11 cellular contexts compared by ENCODE assay signal in the genomic region with DNA sequence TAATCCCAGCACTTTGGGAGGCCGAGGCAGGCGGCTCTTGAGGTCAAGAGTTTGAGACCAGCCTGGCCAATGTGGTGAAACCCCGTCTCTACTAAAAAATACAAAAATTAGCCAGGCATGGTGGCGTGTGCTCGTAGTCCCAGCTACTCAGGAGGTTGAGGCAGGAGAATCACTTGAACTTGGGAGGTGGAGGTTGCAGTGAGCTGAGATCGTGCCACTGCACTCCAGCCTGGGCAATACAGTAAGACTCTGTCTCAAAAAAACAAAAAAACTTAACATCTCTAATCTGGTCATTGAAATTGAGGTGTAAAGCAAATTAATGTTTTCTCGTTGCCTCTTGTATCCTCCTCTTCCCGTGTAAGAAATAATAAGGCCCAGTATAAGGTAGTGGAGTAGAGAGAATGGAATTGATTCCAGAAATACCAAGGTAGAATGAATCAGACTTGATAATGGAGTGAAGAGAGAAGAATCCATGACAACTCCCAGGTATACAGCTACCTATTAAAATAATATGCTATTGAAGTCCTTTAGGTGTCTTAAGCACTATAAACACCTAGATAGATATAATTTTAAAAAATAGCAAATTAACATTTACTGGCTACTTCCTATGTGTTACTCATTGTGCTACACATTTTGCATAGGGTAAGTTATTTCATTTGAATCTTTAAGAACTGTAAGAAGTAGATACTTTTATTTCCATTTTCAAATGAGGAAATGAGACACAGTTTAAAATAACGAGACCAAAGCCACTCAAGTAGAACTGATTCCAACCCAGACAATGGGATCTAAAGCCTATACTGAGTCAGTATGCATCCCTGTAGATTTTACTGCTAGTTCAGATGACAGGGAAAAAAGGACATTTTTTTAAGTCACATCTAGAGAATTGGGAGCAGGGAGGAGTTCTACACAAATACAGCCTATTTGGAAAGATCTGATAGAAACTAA. TPM values are rescaled to one million over a fixed set of nuclear protein-coding genes. Genes with fewer than 3 reads are reported as not detected.
DNase-seq lines count a peak whose midpoint lies in the region; ATAC-seq and TF ChIP-seq lines count a peak whose summit lies in the region.
"Had no signal": no experiment of that assay in that cellular context is flagged by ENCODE, and none has a peak within 500 bp of the region (broad histone marks: within the 10 kb centered on the region; RNA-seq: fewer than 3 reads in every experiment).

No MANE protein-coding gene starts in this region.

- no peaks in the 10 kb centered on the region for H3K27me3 Mint-ChIP-seq in CD4-positive, alpha-beta T cell
- H3K27me3 Mint-ChIP-seq in IgD-negative memory B cell (no peaks in the 10 kb centered on the region), endodermal cell (ENCODE audit: insufficient read depth) (no peaks in the 10 kb centered on the region)

- H3K36me3 ChIP-seq in endodermal cell (ENCODE audit: control insufficient read depth, insufficient read depth, low read length) (peaks cover 13% of the 10 kb centered on the region), esophagus squamous epithelium (no peaks in the 10 kb centered on the region)

- H3K4me1 ChIP-seq in endodermal cell (ENCODE audit: control insufficient read depth, insufficient read depth, low read length) (no peaks in the 10 kb centered on the region), esophagus squamous epithelium (peaks cover 9 to 97% (median 60%) of the 10 kb centered on the region in 3 donors)

- no peak for TF ChIP-seq POLR2A in esophagus squamous epithelium (IDR thresholded peaks at IDR 0.05)

- CTCF ChIA-PET in CD4-positive, alpha-beta T cell (lab: Charles Lee) = no interaction called here

- H3K27ac Mint-ChIP-seq in CD4-positive, alpha-beta T cell = peak overlapping the region; percentile 38
- H3K27ac Mint-ChIP-seq in IgD-negative memory B cell = peak overlapping the region; percentile 65 to 89 (median 79)
- peak overlapping the region; percentile 30 for H3K27ac Mint-ChIP-seq in endodermal cell

- H3K9me3 Mint-ChIP-seq in CD4-positive, alpha-beta T cell = no peaks in the 10 kb centered on the region
- H3K9me3 Mint-ChIP-seq in IgD-negative memory B cell (no peaks in the 10 kb centered on the region), endodermal cell (no peaks in the 10 kb centered on the region)

- no peak for ATAC-seq in CD4-positive, alpha-beta T cell (ENCODE audit: poor library complexity)
- ATAC-seq in GM19395 (IDR thresholded peaks at IDR 0.05; ENCODE audit: unreplicated experiment) = peak; percentile 46
- ATAC-seq in GM21367 (IDR thresholded peaks at IDR 0.05; ENCODE audit: unreplicated experiment) = no peak

- H3K27ac ChIP-seq in CD4-positive, alpha-beta T cell (ENCODE audit: low read depth, low read length) = no peak overlapping the region
- H3K27ac ChIP-seq in endodermal cell (ENCODE audit: low read depth, low read length) (no peak overlapping the region), esophagus squamous epithelium (no peak overlapping the region)

- no peak for TF ChIP-seq CTCF in CD4-positive, alpha-beta T cell (IDR thresholded peaks at IDR 0.05)
- TF ChIP-seq CTCF in endodermal cell (conservative IDR thresholded peaks at IDR 0.05) (no peak), esophagus squamous epithelium (IDR thresholded peaks at IDR 0.05) (no peak)

- intact Hi-C loops in CD4-positive, alpha-beta T cell (cut with DNase I, micrococcal nuclease) = loop anchor here in 1 of 2 experiments (2.0 kb wide), 1 partner anchor 13 kb away; no protein-coding TSS in a partner anchor
- intact Hi-C loops in esophagus squamous epithelium (cut with DNase I) = no loop called here

- H3K4me3 Mint-ChIP-seq in CD4-positive, alpha-beta T cell = peak overlapping the region; percentile 32
- H3K4me3 Mint-ChIP-seq in IgD-negative memory B cell (peak overlapping the region; percentile 24 to 86 (median 52)), endodermal cell (no peak overlapping the region)

- peaks cover 94% of the 10 kb centered on the region for H3K4me1 Mint-ChIP-seq in CD4-positive, alpha-beta T cell (ENCODE audit: low read depth)
- H3K4me1 Mint-ChIP-seq in IgD-negative memory B cell (peaks cover 73 to 79% (median 74%) of the 10 kb centered on the region in 3 donors), endodermal cell (peaks cover 14% of the 10 kb centered on the region)

- H3K4me3 ChIP-seq in endodermal cell (ENCODE audit: low read length) (no peak overlapping the region), esophagus squamous epithelium (no peak overlapping the region)

- H3K27me3 ChIP-seq in CD4-positive, alpha-beta T cell (ENCODE audit: control insufficient read depth, insufficient read depth, low read length) = no peaks in the 10 kb centered on the region
- H3K27me3 ChIP-seq in endodermal cell (ENCODE audit: control insufficient read depth, insufficient read depth, low read length, poor library complexity, severe bottlenecking) (no peaks in the 10 kb centered on the region), esophagus squamous epithelium (no peaks in the 10 kb centered on the region)

- 91 to 96% methylated on average over 6 of the region's 9 CpGs for WGBS in endodermal cell (ENCODE audit: insufficient coverage in 1 of 2, insufficient read length in 1 of 2), 2 experiments
- WGBS in esophagus squamous epithelium, 2 donors = 85% methylated on average over 9 of the region's 9 CpGs

- H3K9me3 ChIP-seq in CD4-positive, alpha-beta T cell (ENCODE audit: control insufficient read depth, low read length) = no peaks in the 10 kb centered on the region
- H3K9me3 ChIP-seq in endodermal cell (ENCODE audit: control insufficient read depth, low read length) = no peaks in the 10 kb centered on the region
- no peaks in the 10 kb centered on the region for H3K9me3 ChIP-seq in esophagus squamous epithelium

- no peak overlapping the region for H3K9ac ChIP-seq in endodermal cell (ENCODE audit: extremely low read depth, low read length, poor library complexity, severe bottlenecking)

- peaks cover 76% of the 10 kb centered on the region for H3K36me3 Mint-ChIP-seq in CD4-positive, alpha-beta T cell (ENCODE audit: low read depth)
- H3K36me3 Mint-ChIP-seq in IgD-negative memory B cell (peaks cover 2% of the 10 kb centered on the region), endodermal cell (ENCODE audit: low read depth) (peaks cover 8% of the 10 kb centered on the region)

- POLR2A ChIA-PET in CD4-positive, alpha-beta T cell (lab: Charles Lee) = no interaction called here

- DNase-seq in CD4-positive, alpha-beta T cell = no peak
- DNase-seq in endodermal cell (no peak), NCI-H128 (lab: John Stamatoyannopoulos, UW; ENCODE audit: unreplicated experiment) (no peak), esophagus squamous epithelium (lab: John Stamatoyannopoulos, UW) (no peak), SW 1271 (lab: John Stamatoyannopoulos, UW) (no peak)
- DNase-seq: hypothalamus, midbrain, NCI-H1436 treated with DMSO at 0.1 percent for 48 hours had no signal

RNA-seq across cellular contexts. Expression of a gene that starts 23.2 kb away (rescaled TPM):
- 100 to 1,000 TPM; 256 to 261 TPM for total RNA-seq in CD4-positive, alpha-beta T cell
- 297 TPM for polyA plus RNA-seq in IgD-negative memory B cell
- total RNA-seq in endodermal cell (100 to 1,000 TPM; 100 to 102 TPM), esophagus squamous epithelium (100 to 1,000 TPM in 3 of 4 donors, 10 to 100 TPM in 1; 66.9 to 133 (median 120) TPM)
- 132 TPM for polyA plus RNA-seq in endodermal cell (2013, experiment 1 of 2)
- polyA plus RNA-seq in endodermal cell (2013, experiment 2 of 2) = 132 TPM

RNA-seq across cellular contexts. Expression of a gene that starts 52.9 kb away (rescaled TPM):
- total RNA-seq in CD4-positive, alpha-beta T cell = 10 to 100 TPM; 37.2 to 38.7 TPM
- 28.9 TPM for polyA plus RNA-seq in IgD-negative memory B cell
- total RNA-seq in endodermal cell = 100 to 1,000 TPM; 116 to 130 TPM
- polyA plus RNA-seq in endodermal cell (2013, experiment 1 of 2) = 111 TPM
- 108 TPM for polyA plus RNA-seq in endodermal cell (2013, experiment 2 of 2)
- total RNA-seq in esophagus squamous epithelium = 10 to 100 TPM; 14.2 to 48.4 (median 36.2) TPM
